Comparison of ENCODE assay signal across 11 cellular contexts in the genomic region with DNA sequence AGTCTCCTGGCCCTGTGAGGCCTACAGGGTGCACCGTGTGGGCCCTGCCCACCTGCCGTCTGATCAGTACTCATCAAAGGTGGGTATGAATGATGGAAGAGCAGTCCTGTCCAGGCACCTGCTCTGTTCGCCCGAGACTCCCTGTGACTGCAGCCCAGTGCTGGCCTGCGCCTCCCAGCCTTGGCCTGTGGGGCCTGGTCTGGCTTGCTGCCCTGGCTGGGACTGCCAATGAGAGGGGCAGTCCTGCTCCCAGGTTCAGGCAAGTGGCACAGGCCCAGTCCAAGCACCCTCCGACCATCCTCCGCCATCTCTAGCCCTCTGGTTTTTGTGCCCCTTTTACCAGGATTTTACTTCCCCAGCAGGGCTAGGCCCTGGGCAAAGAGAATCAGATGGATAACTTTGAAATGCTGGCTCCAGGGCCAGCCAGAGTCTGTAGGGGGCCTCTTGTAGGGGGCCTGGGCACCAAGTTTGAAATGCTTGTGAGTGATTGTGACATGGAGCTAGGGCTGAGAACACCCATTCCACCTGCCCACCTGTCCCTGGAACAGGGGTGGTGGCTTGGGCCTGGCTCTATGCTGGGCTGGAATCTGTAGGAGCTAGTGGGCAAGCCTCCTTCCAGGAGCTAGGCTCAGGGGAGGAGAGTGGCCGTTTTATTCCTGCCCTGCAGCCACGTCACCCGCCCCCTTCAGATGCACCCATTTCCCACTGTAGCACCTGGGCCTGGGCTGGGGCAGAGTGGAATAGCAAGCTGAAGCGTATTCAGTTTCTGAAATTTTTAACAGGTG.
"Had no signal": no experiment of that assay in that cellular context is flagged by ENCODE, and none has a peak within 500 bp of the region (broad histone marks: within the 10 kb centered on the region; RNA-seq: fewer than 3 reads in every experiment).

No MANE protein-coding gene starts in this region.

- H3K36me3 Mint-ChIP-seq: stimulated activated effector memory CD8-positive, alpha-beta T cell treated with anti-CD3 and anti-CD28 coated beads, Interleukin-12 subunit alpha, Interleukin-12 subunit beta, amount 100 ng/mL, for 72 hours had no signal

- H3K4me3 ChIP-seq: dorsolateral prefrontal cortex, hepatocyte, uterus had no signal

- H3K27ac ChIP-seq: dorsolateral prefrontal cortex, hepatocyte, uterus had no signal

- DNase-seq: activated naive CD4-positive, alpha-beta T cell treated with anti-CD3 and anti-CD28 coated beads, Interleukin-2, amount 50 U/mL, for 16 hours; erythroblast; nephron progenitor cell; stimulated activated CD4-positive, alpha-beta T cell treated with anti-CD3 and anti-CD28 coated beads, Interleukin-1b, Interleukin-23, amount 100 ng/mL, for 48 hours; T-helper 2 cell; uterus had no signal

- H3K36me3 ChIP-seq: uterus had no signal

- H3K4me1 ChIP-seq: uterus had no signal

- H3K4me3 Mint-ChIP-seq: activated CD4-positive, alpha-beta T cell treated with anti-CD3 and anti-CD28 coated beads, Interleukin-2, amount 10 ng/mL, durations not matched to agents 7 days and 5 days; nephron progenitor cell; stimulated activated effector memory CD8-positive, alpha-beta T cell treated with anti-CD3 and anti-CD28 coated beads, Interleukin-12 subunit alpha, Interleukin-12 subunit beta, amount 100 ng/mL, for 72 hours; WTC11 had no signal

- H3K27ac Mint-ChIP-seq: activated CD4-positive, alpha-beta T cell treated with anti-CD3 and anti-CD28 coated beads, Interleukin-2, amount 10 ng/mL, durations not matched to agents 7 days and 5 days; nephron progenitor cell; stimulated activated effector memory CD8-positive, alpha-beta T cell treated with anti-CD3 and anti-CD28 coated beads, Interleukin-12 subunit alpha, Interleukin-12 subunit beta, amount 100 ng/mL, for 72 hours; WTC11 had no signal

- ATAC-seq: stimulated activated effector memory CD8-positive, alpha-beta T cell treated with anti-CD3 and anti-CD28 coated beads, Interleukin-12 subunit alpha, Interleukin-12 subunit beta, amount 100 ng/mL, for 72 hours; WTC11 had no signal
